In the genomic region with DNA sequence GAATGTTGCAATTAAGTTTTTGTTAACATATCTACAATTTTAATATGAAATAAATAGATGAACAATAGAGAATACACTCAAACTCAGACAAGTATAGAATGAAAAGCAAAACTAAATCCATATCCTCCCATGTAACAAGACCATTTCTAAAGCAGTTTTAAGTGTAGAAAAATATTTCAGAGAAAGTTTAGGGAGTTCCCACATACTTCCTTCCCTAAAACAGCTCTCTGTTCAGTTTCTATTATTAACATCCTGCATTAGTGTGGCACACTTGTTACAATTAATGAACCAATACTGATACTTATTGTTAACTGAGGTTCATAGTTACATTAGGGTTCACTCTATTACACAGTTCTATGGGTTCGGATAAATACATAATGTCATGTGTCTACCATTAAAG, we compare ENCODE assay signal across 25 cellular contexts.
A peak's percentile ranks its signal among the peaks of the same experiment; 100 is the strongest.
DNase-seq lines count a peak whose midpoint lies in the region; ATAC-seq, FAIRE-seq and TF ChIP-seq lines count a peak whose summit lies in the region.
"Had no signal": no experiment of that assay in that cellular context is flagged by ENCODE, and none has a peak within 500 bp of the region (broad histone marks: within the 10 kb centered on the region; RNA-seq: fewer than 3 reads in every experiment).

No MANE protein-coding gene starts in this region.

- H3K4me1 Mint-ChIP-seq in memory B cell = peaks cover 12% of the 10 kb centered on the region
- peaks cover 18% of the 10 kb centered on the region for H3K4me1 Mint-ChIP-seq in stimulated activated memory B cell treated with anti-CD40 and anti-IgM and Interleukin-4, amounts not matched to agents 10 μg/mL and 1 μg/mL and 100 μg/mL, for 72 hours
- H3K4me1 Mint-ChIP-seq: CD4-positive, alpha-beta memory T cell; CD4-positive, CD25-positive, alpha-beta regulatory T cell; CD8-positive, alpha-beta memory T cell had no signal

- no peak overlapping the region for H3K4me3 ChIP-seq in GM12865 (ENCODE audit: low read depth, low read length)
- H3K4me3 ChIP-seq: BLaER1, GM12878 had no signal

- ATAC-seq in memory B cell (ENCODE audit: low read depth) (peak; percentile 96), GM21390 (IDR thresholded peaks at IDR 0.05; ENCODE audit: unreplicated experiment) (no peak)
- peak; percentile 47 for ATAC-seq in stimulated activated memory B cell treated with anti-CD40 and anti-IgM and Interleukin-4, amounts not matched to agents 10 μg/mL and 1 μg/mL and 100 μg/mL, for 72 hours
- ATAC-seq: GM12878 had no signal

- no peak for FAIRE-seq in urothelium cell line (lab: Jason Lieb, UNC)
- FAIRE-seq: A204.1, D721Med, G401.6, GM12878, GM12892, GM18507 had no signal

- peak overlapping the region; percentile 61 for H3K27ac Mint-ChIP-seq in memory B cell
- no peak overlapping the region for H3K27ac Mint-ChIP-seq in stimulated activated memory B cell treated with anti-CD40 and anti-IgM and Interleukin-4, amounts not matched to agents 10 μg/mL and 1 μg/mL and 100 μg/mL, for 72 hours
- H3K27ac Mint-ChIP-seq: CD4-positive, alpha-beta memory T cell; CD8-positive, alpha-beta memory T cell had no signal

- H3K4me3 Mint-ChIP-seq in memory B cell = no peak overlapping the region
- no peak overlapping the region for H3K4me3 Mint-ChIP-seq in stimulated activated memory B cell treated with anti-CD40 and anti-IgM and Interleukin-4, amounts not matched to agents 10 μg/mL and 1 μg/mL and 100 μg/mL, for 72 hours
- H3K4me3 Mint-ChIP-seq: CD14-positive monocyte; CD4-positive, alpha-beta memory T cell; CD4-positive, CD25-positive, alpha-beta regulatory T cell; CD8-positive, alpha-beta memory T cell had no signal

- no peaks in the 10 kb centered on the region for H3K27me3 Mint-ChIP-seq in memory B cell
- H3K27me3 Mint-ChIP-seq in stimulated activated memory B cell treated with anti-CD40 and anti-IgM and Interleukin-4, amounts not matched to agents 10 μg/mL and 1 μg/mL and 100 μg/mL, for 72 hours = no peaks in the 10 kb centered on the region
- H3K27me3 Mint-ChIP-seq: CD4-positive, alpha-beta memory T cell; CD4-positive, CD25-positive, alpha-beta regulatory T cell had no signal

- peaks cover 5% of the 10 kb centered on the region for H3K9me3 Mint-ChIP-seq in memory B cell
- no peaks in the 10 kb centered on the region for H3K9me3 Mint-ChIP-seq in stimulated activated memory B cell treated with anti-CD40 and anti-IgM and Interleukin-4, amounts not matched to agents 10 μg/mL and 1 μg/mL and 100 μg/mL, for 72 hours
- H3K9me3 Mint-ChIP-seq: CD8-positive, alpha-beta memory T cell had no signal

- peaks cover 2% of the 10 kb centered on the region for H3K36me3 Mint-ChIP-seq in memory B cell
- no peaks in the 10 kb centered on the region for H3K36me3 Mint-ChIP-seq in stimulated activated memory B cell treated with anti-CD40 and anti-IgM and Interleukin-4, amounts not matched to agents 10 μg/mL and 1 μg/mL and 100 μg/mL, for 72 hours
- H3K36me3 Mint-ChIP-seq: CD14-positive monocyte; CD4-positive, alpha-beta memory T cell; CD4-positive, CD25-positive, alpha-beta regulatory T cell; CD8-positive, alpha-beta memory T cell had no signal

- DNase-seq in GM12865 (ENCODE audit: low read depth) (peak; percentile 24), memory B cell (ENCODE audit: low spot score in 2 of 2) (peak in 1 of 2 donors; percentile 13), urothelium cell line (ENCODE audit: low spot score) (no peak), COR-L47 (lab: John Stamatoyannopoulos, UW) (no peak)
- DNase-seq: 8988T; ACHN; BE2C; C1 segment of cervical spinal cord; Caco-2; Calu3; CD4-positive, alpha-beta memory T cell; CD4-positive, CD25-positive, alpha-beta regulatory T cell; CD8-positive, alpha-beta memory T cell; DMS79 treated with DMSO at 0.1 percent for 48 hours; GF-D8 had no signal

- TF ChIP-seq CTCF in GM12865 (IDR thresholded peaks at IDR 0.05; ENCODE audit: insufficient read depth, low read depth, low read length, missing control alignments) = no peak
